Comparison of ENCODE assay signal across 8 cellular contexts in the genomic region with DNA sequence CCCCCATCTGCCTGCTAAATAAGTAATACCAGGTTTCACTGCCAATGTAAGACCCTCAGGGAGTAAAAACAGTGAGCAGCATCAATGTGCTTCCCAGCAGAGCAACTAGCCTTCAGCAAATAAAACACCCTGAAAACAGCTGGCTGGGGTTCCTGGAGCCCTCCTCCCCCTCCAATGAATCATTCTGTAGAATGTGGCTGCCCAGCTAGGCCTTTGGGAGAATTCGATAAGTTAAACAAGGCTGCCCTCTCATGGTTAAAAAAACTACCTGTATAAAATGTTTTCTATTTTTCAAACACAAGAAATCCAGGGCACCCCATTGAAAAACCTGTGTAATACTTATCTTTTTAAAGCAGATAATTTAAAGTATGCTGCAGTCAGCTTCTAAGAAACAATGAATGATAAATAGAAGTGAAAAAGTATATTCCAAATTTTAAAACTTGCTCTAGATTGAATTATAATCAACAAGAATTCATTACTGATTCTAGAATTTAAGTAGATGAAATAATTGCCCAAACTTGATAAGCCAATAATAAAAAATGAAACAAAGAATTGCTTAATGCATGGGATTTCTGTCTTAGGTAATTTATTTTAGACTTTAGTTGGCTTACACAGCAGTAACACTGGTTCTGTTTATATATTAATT. TPM values are rescaled to one million over a fixed set of nuclear protein-coding genes. Genes with fewer than 3 reads are reported as not detected.
DNase-seq lines count a peak whose midpoint lies in the region; ATAC-seq and TF ChIP-seq lines count a peak whose summit lies in the region.

No MANE protein-coding gene starts in this region.

- no peaks in the 10 kb centered on the region for H3K27me3 Mint-ChIP-seq in MCF 10A (ENCODE audit: insufficient read depth, unreplicated experiment)
- peaks cover 9% of the 10 kb centered on the region for H3K27me3 Mint-ChIP-seq in activated T-helper 2 cell treated with anti-CD3 and anti-CD28 coated beads, Interferon-gamma antibody, Interleukin-2, Interleukin-4, amounts not matched to agents 10 μg/mL and 5 μg/mL and 100 μg/mL, durations not matched to agents 14 hours and 24 hours and 36 hours (ENCODE audit: low read depth)
- peaks cover 19% of the 10 kb centered on the region in 2 donors for H3K27me3 Mint-ChIP-seq in T-cell

- POLR2A ChIA-PET in MCF 10A (lab: Yijun Ruan, JAX): interaction anchor here (0.8 kb wide), 1 partner anchor 10 kb away, joined by 4 read pairs; no protein-coding TSS in a partner anchor
- POLR2A ChIA-PET in T-cell (lab: Charles Lee): no interaction called here

- peaks cover 5% of the 10 kb centered on the region for H3K4me1 Mint-ChIP-seq in MCF 10A (ENCODE audit: insufficient read depth, unreplicated experiment)
- no peaks in the 10 kb centered on the region for H3K4me1 Mint-ChIP-seq in activated T-helper 2 cell treated with anti-CD3 and anti-CD28 coated beads, Interferon-gamma antibody, Interleukin-2, Interleukin-4, amounts not matched to agents 10 μg/mL and 5 μg/mL and 100 μg/mL, durations not matched to agents 14 hours and 24 hours and 36 hours (ENCODE audit: low read depth)
- no peaks in the 10 kb centered on the region for H3K4me1 Mint-ChIP-seq in T-cell

- no peak overlapping the region for H3K27ac Mint-ChIP-seq in MCF 10A (ENCODE audit: low read depth, unreplicated experiment)
- H3K27ac Mint-ChIP-seq in activated T-helper 2 cell treated with anti-CD3 and anti-CD28 coated beads, Interferon-gamma antibody, Interleukin-2, Interleukin-4, amounts not matched to agents 10 μg/mL and 5 μg/mL and 100 μg/mL, durations not matched to agents 14 hours and 24 hours and 36 hours: no peak overlapping the region
- H3K27ac Mint-ChIP-seq in T-cell: no peak overlapping the region

- intact Hi-C loops in MCF 10A (cut with micrococcal nuclease): loop anchor here (1.0 to 10.0 kb wide), 6 partner anchors 464 to 1859 kb away; no protein-coding TSS in a partner anchor
- intact Hi-C loops in activated T-helper 2 cell treated with anti-CD3 and anti-CD28 coated beads, Interferon-gamma antibody, Interleukin-2, Interleukin-4, amounts not matched to agents 10 μg/mL and 5 μg/mL and 100 μg/mL, durations not matched to agents 14 hours and 24 hours and 36 hours (cut with micrococcal nuclease): no loop called here

- H3K36me3 Mint-ChIP-seq in MCF 10A (ENCODE audit: insufficient read depth, unreplicated experiment): no peaks in the 10 kb centered on the region
- H3K36me3 Mint-ChIP-seq in activated T-helper 2 cell treated with anti-CD3 and anti-CD28 coated beads, Interferon-gamma antibody, Interleukin-2, Interleukin-4, amounts not matched to agents 10 μg/mL and 5 μg/mL and 100 μg/mL, durations not matched to agents 14 hours and 24 hours and 36 hours (ENCODE audit: low read depth): no peaks in the 10 kb centered on the region
- H3K36me3 Mint-ChIP-seq in T-cell: no peaks in the 10 kb centered on the region

- TF ChIP-seq CTCF in MCF 10A (IDR thresholded peaks at IDR 0.05; ENCODE audit: unreplicated experiment): peak; percentile 52

- DNase-seq in D341Med (ENCODE audit: low spot score): peak; percentile 78
- DNase-seq in NCI-H510A treated with DMSO at 0.1 percent for 48 hours (lab: John Stamatoyannopoulos, UW): peak; percentile 71
- DNase-seq in MCF 10A (ENCODE audit: unreplicated experiment): peak; percentile 70
- no peak for DNase-seq in left lobe of liver (ENCODE audit: low spot score)
- no peak for DNase-seq in activated T-helper 2 cell treated with anti-CD3 and anti-CD28 coated beads, Interferon-gamma antibody, Interleukin-2, Interleukin-4, amounts not matched to agents 10 μg/mL and 5 μg/mL and 100 μg/mL, durations not matched to agents 14 hours and 24 hours and 36 hours (ENCODE audit: low spot score)
- no peak for DNase-seq in T-cell
- no peak for DNase-seq in activated CD4-positive, alpha-beta T cell treated with anti-CD3 and anti-CD28 coated beads for 1 hour

- H3K9me3 Mint-ChIP-seq in MCF 10A (ENCODE audit: unreplicated experiment): no peaks in the 10 kb centered on the region
- no peaks in the 10 kb centered on the region for H3K9me3 Mint-ChIP-seq in activated T-helper 2 cell treated with anti-CD3 and anti-CD28 coated beads, Interferon-gamma antibody, Interleukin-2, Interleukin-4, amounts not matched to agents 10 μg/mL and 5 μg/mL and 100 μg/mL, durations not matched to agents 14 hours and 24 hours and 36 hours
- H3K9me3 Mint-ChIP-seq in T-cell: no peaks in the 10 kb centered on the region

- CTCF ChIA-PET in MCF 10A (lab: Yijun Ruan, JAX) (interaction anchor here (0.5 to 2.1 kb wide), 14 partner anchors 10 to 1859 kb away, joined by 3 to 17 read pairs (median 3); no protein-coding TSS in a partner anchor), T-cell (lab: Charles Lee) (no interaction called here)

- BruUV-seq in MCF 10A (replicated peaks; lab: Mats Ljungman, UMichigan): no TSS peak

- ATAC-seq in HG02759 (IDR thresholded peaks at IDR 0.05; ENCODE audit: unreplicated experiment) (peak; percentile 49), left lobe of liver (peak; percentile 85), T-cell (replicated peaks in 1 of 4) (no peak)

- H3K4me3 Mint-ChIP-seq in MCF 10A (ENCODE audit: unreplicated experiment) (no peak overlapping the region), T-cell (no peak overlapping the region)
- no peak overlapping the region for H3K4me3 Mint-ChIP-seq in activated T-helper 2 cell treated with anti-CD3 and anti-CD28 coated beads, Interferon-gamma antibody, Interleukin-2, Interleukin-4, amounts not matched to agents 10 μg/mL and 5 μg/mL and 100 μg/mL, durations not matched to agents 14 hours and 24 hours and 36 hours (ENCODE audit: low read depth)

RNA-seq across cellular contexts. Expression of a gene that starts 9.4 kb away (rescaled TPM):
- total RNA-seq in MCF 10A (2022) (123 and 157 TPM in 2 replicates), left lobe of liver (55.8 TPM), T-cell (under 1 TPM in 4 of 5 donors, not detected in 1; 0.26 to 0.67 (median 0.49) TPM)
- 0.80 and 1.2 TPM in 2 replicates for total RNA-seq in activated T-helper 2 cell treated with anti-CD3 and anti-CD28 coated beads, Interferon-gamma antibody, Interleukin-2, Interleukin-4, amounts not matched to agents 10 μg/mL and 5 μg/mL and 100 μg/mL, durations not matched to agents 14 hours and 24 hours and 36 hours

Comparison
In these comparisons a context has a peak if more than half of its experiments do, and no peak if none do; other contexts are left out.
1. DNase-seq: peak in D341Med (single experiment), NCI-H510A treated with DMSO at 0.1 percent for 48 hours (single experiment) and MCF 10A (single experiment); none in left lobe of liver (single experiment), activated T-helper 2 cell treated with anti-CD3 and anti-CD28 coated beads, Interferon-gamma antibody, Interleukin-2, Interleukin-4, amounts not matched to agents 10 μg/mL and 5 μg/mL and 100 μg/mL, durations not matched to agents 14 hours and 24 hours and 36 hours (single experiment), T-cell (0 of 34) and activated CD4-positive, alpha-beta T cell treated with anti-CD3 and anti-CD28 coated beads for 1 hour (single experiment).
2. ATAC-seq: peak in HG02759 (single experiment) and left lobe of liver (single experiment); none in T-cell (0 of 4).
3. RNA of a gene that starts 9.4 kb away (total RNA-seq): 123 to 157 TPM in MCF 10A and 55.8 TPM in left lobe of liver (single experiment); 0.80 to 1.2 TPM in activated T-helper 2 cell treated with anti-CD3 and anti-CD28 coated beads, Interferon-gamma antibody, Interleukin-2, Interleukin-4, amounts not matched to agents 10 μg/mL and 5 μg/mL and 100 μg/mL, durations not matched to agents 14 hours and 24 hours and 36 hours and 0.26 to 0.67 TPM in T-cell; every median in the first group is over 10 times any median in the second.